ENCODE assay signal across 16 cellular contexts in the genomic region with DNA sequence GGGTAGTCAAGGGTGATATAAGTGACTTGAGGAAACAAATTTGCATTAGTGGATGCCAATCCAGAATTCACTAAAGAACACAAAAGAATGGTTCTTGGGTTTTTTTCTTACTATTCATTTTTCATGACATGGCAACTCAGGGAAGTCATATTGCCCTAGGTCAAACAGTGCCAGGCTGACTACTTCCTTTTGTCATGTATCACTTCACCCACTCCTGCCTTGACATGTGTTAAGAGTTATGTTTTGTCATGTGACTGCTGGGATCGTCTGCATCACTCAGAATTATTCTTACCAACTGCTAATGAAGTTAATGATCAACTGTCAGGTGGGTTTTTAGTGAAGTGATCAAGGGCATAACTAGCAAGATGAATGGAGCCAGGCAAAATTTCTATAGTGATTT.
DNase-seq lines count a peak whose midpoint lies in the region; ATAC-seq lines count a peak whose summit lies in the region.
"Had no signal": no experiment of that assay in that cellular context is flagged by ENCODE, and none has a peak within 500 bp of the region (broad histone marks: within the 10 kb centered on the region; RNA-seq: fewer than 3 reads in every experiment).

No MANE protein-coding gene starts in this region.

- H3K4me3 ChIP-seq in ACC112 (ENCODE audit: low read depth, low read length) (no peak overlapping the region), SK-N-MC (no peak overlapping the region)

- DNase-seq in EL = peak; percentile 4
- no peak for DNase-seq in SK-N-MC (ENCODE audit: low read depth, low spot score)
- peak; percentile 66 for DNase-seq in foreskin melanocyte
- DNase-seq: activated gamma-delta T cell treated with Interleukin-2 at 50 U/mL for 16 hours; left cardiac atrium; MM.1S; NCI-H446 treated with DMSO at 0.1 percent for 48 hours; RPMI8226; stimulated activated CD4-positive, alpha-beta T cell treated with anti-CD3 and anti-CD28 coated beads, Interleukin-15, amount 100 ng/mL, for 24 hours had no signal

- no peak overlapping the region for H3K9ac ChIP-seq in SK-N-MC (ENCODE audit: insufficient read length)

- peaks cover 5% of the 10 kb centered on the region; the same call in 1 of the 2 replicates for H3K36me3 ChIP-seq in ACC112 (ENCODE audit: insufficient read depth, low read length)
- no peaks in the 10 kb centered on the region for H3K36me3 ChIP-seq in SK-N-MC (ENCODE audit: insufficient read depth, low read length)

- peaks cover 29% of the 10 kb centered on the region for H3K4me1 ChIP-seq in ACC112 (ENCODE audit: control insufficient read depth, insufficient read depth, low read length, unreplicated experiment)

- no peaks in the 10 kb centered on the region for H3K79me2 ChIP-seq in ACC112 (ENCODE audit: control insufficient read depth, insufficient read depth, low read length, unreplicated experiment)

- no peaks in the 10 kb centered on the region for H3K9me3 ChIP-seq in SK-N-MC (ENCODE audit: low read depth, low read length)

- ATAC-seq in GM21723 (IDR thresholded peaks at IDR 0.05; ENCODE audit: unreplicated experiment) (no peak), GM21717 (IDR thresholded peaks at IDR 0.05; ENCODE audit: unreplicated experiment) (no peak), HG02763 (IDR thresholded peaks at IDR 0.05; ENCODE audit: unreplicated experiment) (no peak), HG03520 (IDR thresholded peaks at IDR 0.05; ENCODE audit: unreplicated experiment) (no peak)
- ATAC-seq: WTC11 had no signal

- peak overlapping the region; percentile 93 for H3K27ac ChIP-seq in ACC112 (ENCODE audit: low read depth, low read length)
- H3K27ac ChIP-seq in SK-N-MC = peak overlapping the region; percentile 14; the same call in 1 of the 2 replicates
- H3K27ac ChIP-seq: C4-2B had no signal

- H3K27me3 ChIP-seq in ACC112 (ENCODE audit: insufficient read depth, low read length) = no peaks in the 10 kb centered on the region

- no peak overlapping the region for H2AFZ ChIP-seq in ACC112 (ENCODE audit: low read length, unreplicated experiment)
